1 cellular context compared by ENCODE assay signal in genomic region chr2:29462293-29462692, GRCh38.
TF ChIP-seq lines count a peak whose summit lies in the region.

No MANE protein-coding gene starts in this region.

TF ChIP-seq in IMR-90, 13 proteins besides CTCF, POLR2A, EP300 and RAD21:
- TF ChIP-seq USF2 (IDR thresholded peaks at IDR 0.05; ENCODE audit: low read depth, low read length) = no peak
- 0 out of 2 replicates have a peak, but pooled peaks have one; percentile 8 for TF ChIP-seq FOS (IDR thresholded peaks at IDR 0.05; ENCODE audit: low read depth, low read length)
- peak; percentile 28; the same call in 1 of the 2 replicates for TF ChIP-seq CEBPB (IDR thresholded peaks at IDR 0.05; ENCODE audit: low read depth, low read length)
- no peak for TF ChIP-seq ELK1 (IDR thresholded peaks at IDR 0.05; ENCODE audit: borderline replicate concordance, low read depth, low read length)
- no peak for TF ChIP-seq MXI1 (IDR thresholded peaks at IDR 0.05; ENCODE audit: borderline replicate concordance, low read depth, low read length)
